In genomic region chr3:140736863-140737460, GRCh38 we compare ENCODE assay signal across 9 cellular contexts. TPM values are rescaled to one million over a fixed set of nuclear protein-coding genes. Genes with fewer than 3 reads are reported as not detected.
DNase-seq lines count a peak whose midpoint lies in the region; ATAC-seq, FAIRE-seq and TF ChIP-seq lines count a peak whose summit lies in the region.
"Had no signal": no experiment of that assay in that cellular context is flagged by ENCODE, and none has a peak within 500 bp of the region (broad histone marks: within the 10 kb centered on the region; RNA-seq: fewer than 3 reads in every experiment).

No MANE protein-coding gene starts in this region.

- POLR2A ChIA-PET in GM12878 (lab: Charles Lee), result no interaction called here
- POLR2A ChIA-PET in CD8-positive, alpha-beta T cell (lab: Charles Lee), result no interaction called here

- RAD21 ChIA-PET in GM12878 (lab: Charles Lee; ENCODE audit: unreplicated experiment), result interaction anchor here (1.1 to 1.6 kb wide), 7 partner anchors 9 to 608 kb away, joined by 3 to 7 read pairs (median 4); no protein-coding TSS in a partner anchor

- no peaks in the 10 kb centered on the region for H4K20me1 ChIP-seq in GM12878 (ENCODE audit: control insufficient read depth, insufficient read depth)

- peak; percentile 41 for FAIRE-seq in GM12878 (lab: Jason Lieb, UNC)

- H3K9me3 Mint-ChIP-seq in CD8-positive, alpha-beta T cell, result no peaks in the 10 kb centered on the region

- H3K4me3 Mint-ChIP-seq in CD8-positive, alpha-beta T cell, result no peak overlapping the region
- H3K4me3 Mint-ChIP-seq: central memory CD8-positive, alpha-beta T cell had no signal

- H2AFZ ChIP-seq in GM12878 (ENCODE audit: control insufficient read depth, low read depth, low read length), result no peak overlapping the region

- no peak overlapping the region for H3K4me2 ChIP-seq in GM12878 (ENCODE audit: control insufficient read depth, insufficient read depth)

- DNase-seq in AG09319 (ENCODE audit: extremely low read depth, low read depth) (no peak), NCI-H2029 treated with DMSO at 0.1 percent for 48 hours (lab: John Stamatoyannopoulos, UW) (peak; percentile 20), GM12878 (ENCODE audit: low read depth, low spot score) (no peak), iPS-NIHi7 (ENCODE audit: extremely low spot score) (peak; percentile 82), tibial nerve (ENCODE audit: low spot score in 2 of 2) (peak; percentile 30 to 66)
- DNase-seq in CD8-positive, alpha-beta T cell, result no peak

- 3% methylated on average over 5 of the region's 5 CpGs for WGBS in GM12878 (ENCODE audit: insufficient coverage, insufficient replicate concordance, low lambda C conversion rate, missing lambda C conversion rate)
- 35 to 51% methylated on average over 5 of the region's 5 CpGs for WGBS in tibial nerve, 2 donors

- BruUV-seq in GM12878 (replicated peaks; lab: Mats Ljungman, UMichigan), result no TSS peak

- intact Hi-C loops in GM12878 (cut with micrococcal nuclease; ENCODE audit: unreplicated experiment), result loop anchor here (1.0 to 10.0 kb wide), 8 partner anchors 102 to 800 kb away; no protein-coding TSS in a partner anchor
- intact Hi-C loops in CD8-positive, alpha-beta T cell (cut with DNase I, micrococcal nuclease), result loop anchor here (2.0 to 10.0 kb wide), 2 partner anchors 1310 to 1312 kb away; no protein-coding TSS in a partner anchor

- ATAC-seq in GM18861 (IDR thresholded peaks at IDR 0.05; ENCODE audit: unreplicated experiment) (peak; percentile 62), GM12878 (peak; percentile 83), GM21576 (IDR thresholded peaks at IDR 0.05; ENCODE audit: unreplicated experiment) (no peak)
- ATAC-seq in CD8-positive, alpha-beta T cell, result no peak

- H3K4me1 Mint-ChIP-seq in CD8-positive, alpha-beta T cell (ENCODE audit: low read depth), result peaks cover 3% of the 10 kb centered on the region
- H3K4me1 Mint-ChIP-seq: central memory CD8-positive, alpha-beta T cell had no signal

- CTCF ChIA-PET in GM12878 (lab: Yijun Ruan, JAX), result interaction anchor here (0.5 to 3.5 kb wide), 20 partner anchors 9 to 1309 kb away, joined by 3 to 17 read pairs (median 4); no protein-coding TSS in a partner anchor
- CTCF ChIA-PET in CD8-positive, alpha-beta T cell (lab: Charles Lee), result no interaction called here

- no peaks in the 10 kb centered on the region for H3K36me3 Mint-ChIP-seq in CD8-positive, alpha-beta T cell

- H3K4me3 ChIP-seq in GM12878 (no peak overlapping the region), tibial nerve (no peak overlapping the region)
- no peak overlapping the region for H3K4me3 ChIP-seq in CD8-positive, alpha-beta T cell (ENCODE audit: low read depth, low read length)

- TF ChIP-seq RAD21 in GM12878 (IDR thresholded peaks at IDR 0.05; ENCODE audit: insufficient read depth, low read depth, low read length), result peak; percentile 64

- peak; percentile 49 for TF ChIP-seq CTCF in AG09319 (IDR thresholded peaks at IDR 0.05; ENCODE audit: low read depth, low read length)
- peak; percentile 33 to 67 (median 45); a peak in 4 of 6 replicates for TF ChIP-seq CTCF in GM12878 (IDR thresholded peaks at IDR 0.05 in 2 of 3, conservative IDR thresholded peaks at IDR 0.05 in 1 of 3; ENCODE audit: control insufficient read depth in 2 of 3, extremely low read depth in 1 of 3, insufficient read depth in 1 of 3, low read depth in 3 of 3, low read length in 3 of 3)
- peak in 4 of 5 experiments; percentile 35 to 72 (median 54) for TF ChIP-seq CTCF in tibial nerve (IDR thresholded peaks at IDR 0.05)
- TF ChIP-seq CTCF in CD8-positive, alpha-beta T cell (IDR thresholded peaks at IDR 0.05), result no peak

- TF ChIP-seq EP300 in GM12878 (IDR thresholded peaks at IDR 0.05; ENCODE audit: borderline replicate concordance in 1 of 2, control insufficient read depth in 1 of 2, low read depth in 2 of 2, low read length in 2 of 2), result no peak
- TF ChIP-seq EP300 in tibial nerve (IDR thresholded peaks at IDR 0.05), result peak in 1 of 2 donors; percentile 12

- no peak overlapping the region for H3K27ac Mint-ChIP-seq in CD8-positive, alpha-beta T cell

- SMC1A ChIA-PET in GM12878 (lab: Charles Lee; ENCODE audit: uncharacterized antibody, unreplicated experiment), result interaction anchor here (0.7 to 3.0 kb wide), 21 partner anchors 9 to 799 kb away, joined by 3 to 16 read pairs (median 4); no protein-coding TSS in a partner anchor

- H3K27me3 ChIP-seq in GM12878 (replicated peaks in 1 of 2; ENCODE audit: control insufficient read depth in 2 of 2, insufficient read depth in 2 of 2, low read length in 1 of 2) (peaks cover 0 to 6% of the 10 kb centered on the region in 2 experiments; a peak in 2 of 4 replicates), tibial nerve (no peaks in the 10 kb centered on the region)
- H3K27me3 ChIP-seq in CD8-positive, alpha-beta T cell (ENCODE audit: insufficient read depth, low read length), result no peaks in the 10 kb centered on the region

- H3K27me3 Mint-ChIP-seq in CD8-positive, alpha-beta T cell (ENCODE audit: low read depth), result no peaks in the 10 kb centered on the region

- TF ChIP-seq POLR2A in GM12878 (IDR thresholded peaks at IDR 0.05; ENCODE audit: low read depth, low read length) (no peak), tibial nerve (IDR thresholded peaks at IDR 0.05) (no peak)

- no peaks in the 10 kb centered on the region for H3K36me3 ChIP-seq in GM12878 (ENCODE audit: control insufficient read depth in 2 of 2, insufficient read depth in 2 of 2, low read length in 1 of 2)
- H3K36me3 ChIP-seq in tibial nerve, result no peaks in the 10 kb centered on the region
- no peaks in the 10 kb centered on the region for H3K36me3 ChIP-seq in CD8-positive, alpha-beta T cell (ENCODE audit: insufficient read depth, low read length)

- no peak overlapping the region for H3K9ac ChIP-seq in GM12878 (ENCODE audit: control insufficient read depth, insufficient read depth, low read length)

- no peaks in the 10 kb centered on the region for H3K9me3 ChIP-seq in GM12878 (replicated peaks; ENCODE audit: control insufficient read depth, insufficient read depth, low read length)
- no peaks in the 10 kb centered on the region for H3K9me3 ChIP-seq in tibial nerve
- H3K9me3 ChIP-seq in CD8-positive, alpha-beta T cell (ENCODE audit: low read length), result no peaks in the 10 kb centered on the region

- in situ Hi-C loops in GM12878 (cut with MboI), result loop anchor here (25.0 kb wide), 1 partner anchor 600 kb away; no protein-coding TSS in a partner anchor

- H3K4me1 ChIP-seq in GM12878 (ENCODE audit: control insufficient read depth, insufficient read depth, low read length), result no peaks in the 10 kb centered on the region
- no peaks in the 10 kb centered on the region for H3K4me1 ChIP-seq in tibial nerve
- H3K4me1 ChIP-seq in CD8-positive, alpha-beta T cell (ENCODE audit: insufficient read depth, low read length), result no peaks in the 10 kb centered on the region

- no peaks in the 10 kb centered on the region for H3K79me2 ChIP-seq in GM12878 (ENCODE audit: control insufficient read depth, insufficient read depth, low read length)

- H3K27ac ChIP-seq in GM12878 (ENCODE audit: control insufficient read depth, insufficient read depth) (no peak overlapping the region), tibial nerve (no peak overlapping the region)
- no peak overlapping the region for H3K27ac ChIP-seq in CD8-positive, alpha-beta T cell (ENCODE audit: low read depth, low read length)

TF ChIP-seq in GM12878, 131 proteins besides CTCF, POLR2A, EP300 and RAD21:
- TF ChIP-seq SMC3 (IDR thresholded peaks at IDR 0.05; ENCODE audit: borderline replicate concordance, low read length) (peak; percentile 74; the same call in 1 of the 2 replicates), YY1 (IDR thresholded peaks at IDR 0.05; ENCODE audit: low read depth, low read length) (0 out of 2 replicates have a peak, but pooled peaks have one; percentile 36), HSF1 (IDR thresholded peaks at IDR 0.05; ENCODE audit: low read depth, low read length) (no peak)

RNA-seq across cellular contexts. Expression of gene TRIM42, which starts 59.1 kb away (rescaled TPM):
- total RNA-seq in GM12878 (2013; cell fraction: nucleolus; rRNA removed), result not detected in 2 replicates
- total RNA-seq in GM12878 (2014; rRNA removed), result 0.05 TPM in 1 of 2 replicates, not detected in the other
- total RNA-seq in GM12878 (2014; rRNA removed; fragmentation: Illumina TruSeq; extraction: Trizol), result not detected in 2 replicates
- not detected in 2 replicates for total RNA-seq in GM12878 (2021)
- polyA plus RNA-seq in GM12878 (2011; ENCODE audit: low read depth), result not detected
- not detected in 2 replicates for polyA plus RNA-seq in GM12878 (2011; rRNA removed)
- polyA plus RNA-seq in GM12878 (2011; cell fraction: cytosol; rRNA removed), result not detected in 2 replicates
- not detected in 2 replicates for polyA plus RNA-seq in GM12878 (2011; cell fraction: nucleus; rRNA removed)
- not detected in 2 replicates for polyA plus RNA-seq in GM12878 (2012)
- polyA plus RNA-seq in GM12878 (2014; fragmentation: Illumina TruSeq; extraction: Trizol), result 0.03 TPM in 1 of 2 replicates, not detected in the other
- not detected for polyA plus RNA-seq in GM12878 (2014; fragmentation: Nextera tagmentation; extraction: Ambion mirVana)
- 0.04 TPM in 1 of 2 replicates, not detected in the other for polyA plus RNA-seq in GM12878 (2014; rRNA removed)
- polyA plus RNA-seq in GM12878 (2016; fragmentation: Nextera tagmentation; extraction: Ambion mirVana), result not detected
- not detected in 2 replicates for polyA minus RNA-seq in GM12878 (2011; rRNA and poly(A)+ RNA removed)
- not detected in 2 replicates for polyA minus RNA-seq in GM12878 (2011; cell fraction: cytosol; rRNA and poly(A)+ RNA removed)
- not detected in 2 replicates for polyA minus RNA-seq in GM12878 (2011; cell fraction: nucleus; rRNA and poly(A)+ RNA removed)
- total RNA-seq in tibial nerve, result not detected
- total RNA-seq in CD8-positive, alpha-beta T cell, result not detected

Comparison
In these comparisons a context has a peak if more than half of its experiments do, and no peak if none do; other contexts are left out.
1. DNase-seq: peak in NCI-H2029 treated with DMSO at 0.1 percent for 48 hours (single experiment), iPS-NIHi7 (single experiment) and tibial nerve (2 of 2); none in AG09319 (single experiment), GM12878 (single experiment) and CD8-positive, alpha-beta T cell (0 of 7).
2. ATAC-seq: peak in GM18861 (single experiment) and GM12878 (single experiment); none in CD8-positive, alpha-beta T cell (single experiment) and GM21576 (single experiment).